8 cellular contexts compared by ENCODE assay signal in the genomic region with DNA sequence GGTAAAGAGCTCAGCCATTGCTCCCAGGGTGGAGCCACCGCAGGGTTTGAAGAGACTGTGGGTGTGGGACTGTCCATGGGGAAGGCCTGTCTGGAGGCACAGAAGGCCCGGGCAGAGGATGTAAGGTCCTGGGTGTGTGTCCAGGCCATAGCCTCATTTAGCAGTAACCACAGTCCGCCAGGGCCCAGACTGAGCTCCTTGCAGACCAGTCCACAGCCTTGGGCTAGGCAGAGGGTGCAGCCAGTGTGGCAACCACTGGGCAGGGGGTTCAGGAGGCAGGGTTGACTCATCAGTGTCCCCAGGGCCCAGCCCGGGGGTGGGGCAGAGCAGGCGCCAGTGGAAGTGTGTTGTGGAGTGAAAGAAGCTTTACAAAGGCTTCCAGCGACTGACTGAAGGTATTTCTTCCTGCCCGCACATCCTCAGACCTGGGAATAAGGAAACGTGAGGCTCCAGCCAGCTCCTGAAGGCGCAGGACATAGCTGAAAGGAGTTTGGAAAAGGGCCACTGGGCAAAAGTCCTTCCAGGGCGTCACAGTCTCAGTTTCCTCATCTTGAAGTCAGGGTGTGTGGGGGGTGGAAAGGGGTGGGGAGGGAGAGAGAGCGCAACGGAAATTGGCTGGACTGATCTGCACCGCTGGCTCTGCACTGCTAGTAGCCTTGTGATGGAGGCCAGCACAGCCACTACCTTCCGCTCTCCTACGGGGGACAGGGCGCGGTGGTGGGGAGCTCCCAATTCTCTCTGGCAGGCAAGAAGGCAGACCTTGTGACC. TPM values are rescaled to one million over a fixed set of nuclear protein-coding genes. Genes with fewer than 3 reads are reported as not detected.
A peak's percentile ranks its signal among the peaks of the same experiment; 100 is the strongest.
DNase-seq lines count a peak whose midpoint lies in the region; ATAC-seq and TF ChIP-seq lines count a peak whose summit lies in the region.

No MANE protein-coding gene starts in this region.

- H3K9me3 Mint-ChIP-seq in Calu3 (ENCODE audit: low read depth, unreplicated experiment), result no peaks in the 10 kb centered on the region

- BruUV-seq in Calu3 (replicated peaks; lab: Mats Ljungman, UMichigan), result no TSS peak

- H3K4me3 ChIP-seq in H7 (ENCODE audit: insufficient read depth, low read depth, low read length), result peak overlapping the region; percentile 77
- peak overlapping the region; percentile 81 for H3K4me3 ChIP-seq in SJCRH30
- peak overlapping the region; percentile 75 for H3K4me3 ChIP-seq in lung
- peak overlapping the region in 1 of 3 donors; percentile 81 for H3K4me3 ChIP-seq in thyroid gland (replicated peaks in 1 of 3)

- intact Hi-C loops in Calu3 (cut with micrococcal nuclease; ENCODE audit: unreplicated experiment), result no loop called here
- intact Hi-C loops in thyroid gland (cut with DNase I), result no loop called here

- peaks cover 13% of the 10 kb centered on the region for H3K27me3 Mint-ChIP-seq in Calu3 (ENCODE audit: unreplicated experiment)

- peak; percentile 15 for DNase-seq in Calu3
- peak; percentile 76 for DNase-seq in H7
- peak; percentile 64 to 68 for DNase-seq in SJCRH30
- DNase-seq in dermis blood vessel endothelial cell, result peak; percentile 32
- DNase-seq in lung (ENCODE audit: low spot score), result peak; percentile 53
- peak; percentile 39 to 46 for DNase-seq in thyroid gland
- no peak for DNase-seq in Kasumi-1 (lab: John Stamatoyannopoulos, UW)

- TF ChIP-seq POLR2A in thyroid gland (IDR thresholded peaks at IDR 0.05), result no peak

- H3K27ac ChIP-seq in SJCRH30 (peak overlapping the region; percentile 71), lung (ENCODE audit: low read depth in 1 of 2, low read length in 1 of 2) (peak overlapping the region; percentile 51 to 84), thyroid gland (peak overlapping the region in 2 of 3 donors; percentile 75 to 77)

- TF ChIP-seq CTCF in Calu3 (IDR thresholded peaks at IDR 0.05; ENCODE audit: unreplicated experiment), result no peak
- TF ChIP-seq CTCF in lung (IDR thresholded peaks at IDR 0.05; ENCODE audit: control extremely low read depth, extremely low read depth), result no peak
- no peak for TF ChIP-seq CTCF in thyroid gland (IDR thresholded peaks at IDR 0.05)

- H3K4me3 Mint-ChIP-seq in Calu3 (ENCODE audit: low read depth, unreplicated experiment), result peak overlapping the region; percentile 92

- H3K9me3 ChIP-seq in SJCRH30 (replicated peaks) (no peaks in the 10 kb centered on the region), lung (ENCODE audit: control insufficient read depth in 2 of 2, insufficient read depth in 1 of 2, low read length in 1 of 2) (no peaks in the 10 kb centered on the region), thyroid gland (no peaks in the 10 kb centered on the region)

- H3K4me1 Mint-ChIP-seq in Calu3 (ENCODE audit: low read depth, unreplicated experiment), result peaks cover 19% of the 10 kb centered on the region

- H3K27ac Mint-ChIP-seq in Calu3 (ENCODE audit: unreplicated experiment), result peak overlapping the region; percentile 100

- CTCF ChIA-PET in Calu3 (lab: Charles Lee), result interaction anchor here (0.7 to 1.2 kb wide), 2 partner anchors 27 to 160 kb away, joined by 3 to 6 read pairs; no protein-coding TSS in a partner anchor

- H3K36me3 Mint-ChIP-seq in Calu3 (ENCODE audit: insufficient read depth, unreplicated experiment), result peaks cover 29% of the 10 kb centered on the region

- 40 to 59% methylated on average over 17 of the region's 17 CpGs for WGBS in lung, 2 donors
- WGBS in thyroid gland, 2 donors, result 47 to 55% methylated on average over 15 to 16 of the region's 17 CpGs

- ATAC-seq in lung (ENCODE audit: insufficient read depth, low FRiP score) (no peak), HG03280 (IDR thresholded peaks at IDR 0.05; ENCODE audit: unreplicated experiment) (no peak)

- H3K36me3 ChIP-seq in H7 (replicated peaks; ENCODE audit: control insufficient read depth, insufficient read depth, low read length) (no peaks in the 10 kb centered on the region), SJCRH30 (no peaks in the 10 kb centered on the region), lung (ENCODE audit: control insufficient read depth in 2 of 2, insufficient read depth in 2 of 2, low read length in 2 of 2) (no peaks in the 10 kb centered on the region), thyroid gland (no peaks in the 10 kb centered on the region)

- peaks cover 18% of the 10 kb centered on the region; the same call in 1 of the 2 replicates for H3K4me1 ChIP-seq in SJCRH30
- peaks cover 0 to 11% of the 10 kb centered on the region in 2 donors for H3K4me1 ChIP-seq in lung (ENCODE audit: control insufficient read depth in 2 of 2, insufficient read depth in 2 of 2, low read length in 2 of 2)
- H3K4me1 ChIP-seq in thyroid gland, result peaks cover 4 to 13% of the 10 kb centered on the region in 2 donors

- H3K27me3 ChIP-seq in H7 (ENCODE audit: control insufficient read depth, insufficient read depth, low read length) (no peaks in the 10 kb centered on the region), SJCRH30 (no peaks in the 10 kb centered on the region), lung (ENCODE audit: control insufficient read depth, insufficient read depth) (no peaks in the 10 kb centered on the region), thyroid gland (no peaks in the 10 kb centered on the region)

RNA-seq across cellular contexts. Expression of a gene that starts 27.8 kb away (rescaled TPM):
- total RNA-seq in Calu3 (2022), result not detected in 2 replicates
- total RNA-seq in H7 (2014; rRNA removed; shearing (Covaris generic)), result 1.0 and 1.2 TPM in 2 replicates
- total RNA-seq in SJCRH30 (2014; rRNA removed; shearing (Covaris generic)), result 26.8 and 27.5 TPM in 2 replicates
- total RNA-seq in dermis blood vessel endothelial cell, result 0.09 TPM in 1 of 2 replicates, not detected in the other
- total RNA-seq in lung, result 10 to 100 TPM in 1 of 2 donors, 1 to 10 TPM in 1; 4.4 to 31.3 TPM
- 1 to 10 TPM; 1.5 to 2.7 TPM for polyA plus RNA-seq in lung
- 10 to 100 TPM in 3 of 4 donors, 1 to 10 TPM in 1; 7.3 to 31.5 (median 10.7) TPM for total RNA-seq in thyroid gland

Comparison
In these comparisons a context has a peak if more than half of its experiments do, and no peak if none do; other contexts are left out.
1. DNase-seq: peak in Calu3 (single experiment), H7 (single experiment), SJCRH30 (2 of 2), dermis blood vessel endothelial cell (single experiment), lung (single experiment) and thyroid gland (2 of 2); none in Kasumi-1 (0 of 2).
2. Peak in every context shown above with its lines, with median percentiles within 50 percentile points of each other: H3K27ac ChIP-seq.